Comparison of ENCODE assay signal across 17 cellular contexts in genomic region chr12:111341426-111342065, GRCh38. TPM values are rescaled to one million over a fixed set of nuclear protein-coding genes. Genes with fewer than 3 reads are reported as not detected.
DNase-seq lines count a peak whose midpoint lies in the region; ATAC-seq and TF ChIP-seq lines count a peak whose summit lies in the region.
"Had no signal": no experiment of that assay in that cellular context is flagged by ENCODE, and none has a peak within 500 bp of the region (broad histone marks: within the 10 kb centered on the region; RNA-seq: fewer than 3 reads in every experiment).

No MANE protein-coding gene starts in this region.

- no peak overlapping the region for H3K4ac ChIP-seq in neuronal stem cell (ENCODE audit: low read length)

- no peak overlapping the region for H2BK12ac ChIP-seq in neuronal stem cell (ENCODE audit: low read length)

- H3K27ac ChIP-seq in HEK293 (ENCODE audit: extremely low read depth, low read depth, low read length) (no peak overlapping the region), neuronal stem cell (replicated peaks; ENCODE audit: low read length) (no peak overlapping the region)
- H3K27ac ChIP-seq: 22Rv1, BLaER1, C4-2B, GM23248 had no signal

- CTCF ChIA-PET in HEK293 (lab: Yijun Ruan, JAX), result interaction anchor here (0.6 to 0.8 kb wide), 2 partner anchors 11 to 179 kb away, joined by 3 read pairs; no protein-coding TSS in a partner anchor

- H3K23ac ChIP-seq in neuronal stem cell (ENCODE audit: low read depth, low read length, poor library complexity), result no peak overlapping the region

- H3K9me3 ChIP-seq in HEK293 (ENCODE audit: control insufficient read depth, insufficient read depth, low read depth, low read length), result no peaks in the 10 kb centered on the region
- H3K9me3 ChIP-seq in neuronal stem cell (replicated peaks in 1 of 2; ENCODE audit: control insufficient read depth in 2 of 2, insufficient read depth in 1 of 2, low read depth in 1 of 2, low read length in 2 of 2), result no peaks in the 10 kb centered on the region
- H3K9me3 ChIP-seq: BLaER1, Caco-2 had no signal

- H3K18ac ChIP-seq in neuronal stem cell (ENCODE audit: low read length), result peak overlapping the region; percentile 64

- WGBS in neuronal stem cell (ENCODE audit: extremely low coverage in 2 of 2, insufficient read length in 2 of 2, insufficient replicate concordance in 1 of 2), 2 donors, result no CpG with 5 or more reads among the region's 20 CpGs

- H2AFZ ChIP-seq in neuronal stem cell (ENCODE audit: low read length), result no peak overlapping the region
- H2AFZ ChIP-seq: GM23248 had no signal

- TF ChIP-seq CTCF in HEK293 (tag by site-specific recombination; IDR thresholded peaks at IDR 0.05), result no peak

- H2BK5ac ChIP-seq in neuronal stem cell (ENCODE audit: low read length), result no peak overlapping the region

- no peak overlapping the region for H3K9ac ChIP-seq in neuronal stem cell (ENCODE audit: low read depth, low read length, poor library complexity)
- H3K9ac ChIP-seq: BLaER1, GM23248 had no signal

- H3K79me1 ChIP-seq in neuronal stem cell (ENCODE audit: low read depth, low read length), result peaks cover 2% of the 10 kb centered on the region

- no peaks in the 10 kb centered on the region for H3K4me1 ChIP-seq in HEK293 (ENCODE audit: control insufficient read depth, insufficient read depth, low read length)
- H3K4me1 ChIP-seq in neuronal stem cell (ENCODE audit: control insufficient read depth in 2 of 2, insufficient read depth in 1 of 2, low read depth in 1 of 2, low read length in 2 of 2), result no peaks in the 10 kb centered on the region
- H3K4me1 ChIP-seq: BLaER1, Caco-2 had no signal

- no peak overlapping the region for H4K91ac ChIP-seq in neuronal stem cell (ENCODE audit: low read depth, low read length, poor library complexity)

- no peaks in the 10 kb centered on the region for H3K36me3 ChIP-seq in HEK293 (ENCODE audit: control insufficient read depth in 2 of 2, insufficient read depth in 1 of 2, low read length in 2 of 2)
- no peaks in the 10 kb centered on the region for H3K36me3 ChIP-seq in neuronal stem cell (replicated peaks in 1 of 2; ENCODE audit: control insufficient read depth in 2 of 2, insufficient read depth in 2 of 2, low read length in 2 of 2)
- H3K36me3 ChIP-seq: BLaER1 had no signal

- H3K14ac ChIP-seq in neuronal stem cell (ENCODE audit: low read length), result no peak overlapping the region

- ATAC-seq in left lobe of liver, result peak; percentile 11
- no peak for ATAC-seq in GM21390 (IDR thresholded peaks at IDR 0.05; ENCODE audit: unreplicated experiment)
- ATAC-seq in HG03469 (IDR thresholded peaks at IDR 0.05; ENCODE audit: unreplicated experiment), result no peak
- ATAC-seq: CD8-positive, alpha-beta T cell had no signal

- H4K8ac ChIP-seq in neuronal stem cell (ENCODE audit: low read depth, low read length), result no peak overlapping the region

- H3K27me3 ChIP-seq in neuronal stem cell (ENCODE audit: control insufficient read depth in 3 of 3, insufficient read depth in 3 of 3, low read depth in 1 of 3, low read length in 3 of 3), result no peaks in the 10 kb centered on the region
- H3K27me3 ChIP-seq: BLaER1 had no signal

- H3K4me3 ChIP-seq in HEK293 (ENCODE audit: low read depth, low read length), result no peak overlapping the region
- H3K4me3 ChIP-seq in neuronal stem cell (ENCODE audit: low read length in 2 of 2), result no peak overlapping the region
- H3K4me3 ChIP-seq: BLaER1, GM23248 had no signal

- H3K4me2 ChIP-seq in neuronal stem cell (ENCODE audit: insufficient read depth, low read length, poor library complexity, severe bottlenecking), result no peak overlapping the region
- H3K4me2 ChIP-seq: BLaER1 had no signal

- no peak overlapping the region for H2BK15ac ChIP-seq in neuronal stem cell (ENCODE audit: low read length)

- no peak overlapping the region for H2BK120ac ChIP-seq in neuronal stem cell (ENCODE audit: low read depth, low read length)

- POLR2A ChIA-PET in HEK293 (lab: Yijun Ruan, JAX), result no interaction called here

- H2AK5ac ChIP-seq in neuronal stem cell (ENCODE audit: low read depth, low read length), result no peak overlapping the region

- DNase-seq in left lobe of liver (ENCODE audit: low spot score) (no peak), neuronal stem cell (ENCODE audit: low spot score) (no peak), kidney glomerular epithelial cell (lab: John Stamatoyannopoulos, UW) (no peak)
- DNase-seq: Caco-2; CD4-positive, CD25-positive, alpha-beta regulatory T cell; CD8-positive, alpha-beta T cell; DMS153; DND-41; GM23248; H7; HCEC 1CT had no signal

TF ChIP-seq in HEK293, 187 proteins besides CTCF, POLR2A, EP300 and RAD21:
- no peak for TF ChIP-seq ZNF394 (tag by site-specific recombination; IDR thresholded peaks at IDR 0.05; ENCODE audit: borderline replicate concordance)
- TF ChIP-seq ZIC2 (tag by site-specific recombination; IDR thresholded peaks at IDR 0.05), result 0 out of 2 replicates have a peak, but pooled peaks have one; percentile 21

RNA-seq across cellular contexts. Expression of gene PHETA1, which starts 27.3 kb away (rescaled TPM):
- 9.4 TPM for total RNA-seq in left lobe of liver
- polyA plus RNA-seq in neuronal stem cell (2013, experiment 1 of 2), result 10.7 TPM
- 11.2 TPM for polyA plus RNA-seq in neuronal stem cell (2013, experiment 2 of 2)
